8 cellular contexts compared by ENCODE assay signal in the genomic region with DNA sequence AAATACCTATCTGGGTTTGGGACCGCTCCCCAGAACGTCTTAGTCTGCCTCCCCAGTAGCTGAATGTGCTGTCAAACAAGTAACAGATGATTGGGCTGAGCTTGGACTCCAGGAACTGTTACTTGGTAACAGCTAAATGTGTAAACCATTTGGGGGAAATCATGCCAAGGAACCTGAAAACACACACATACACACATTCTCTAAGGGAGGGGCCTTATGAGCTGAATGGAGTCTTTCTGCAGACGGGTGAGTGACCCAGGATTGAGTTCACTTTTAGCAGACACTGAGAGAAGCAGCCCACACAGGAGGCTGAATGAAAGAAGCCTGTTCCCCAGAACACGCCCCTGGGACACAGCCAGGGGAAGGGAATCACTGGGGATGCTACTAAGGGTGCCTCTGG. TPM values are rescaled to one million over a fixed set of nuclear protein-coding genes. Genes with fewer than 3 reads are reported as not detected.
A peak's percentile ranks its signal among the peaks of the same experiment; 100 is the strongest.
DNase-seq lines count a peak whose midpoint lies in the region; ATAC-seq and TF ChIP-seq lines count a peak whose summit lies in the region.

No MANE protein-coding gene starts in this region.

- H3K4me2 ChIP-seq in parathyroid adenoma (ENCODE audit: low read length): peak overlapping the region; percentile 99

- H3K9me3 ChIP-seq in parathyroid adenoma (ENCODE audit: control insufficient read depth, low read length): no peaks in the 10 kb centered on the region

- no peak overlapping the region for H3K27ac ChIP-seq in parathyroid adenoma

- no peak for ATAC-seq in HG03135 (IDR thresholded peaks at IDR 0.05; ENCODE audit: unreplicated experiment)
- ATAC-seq in HG03469 (IDR thresholded peaks at IDR 0.05; ENCODE audit: unreplicated experiment): no peak

- TF ChIP-seq CTCF in GM06990 (IDR thresholded peaks at IDR 0.05; ENCODE audit: insufficient read depth, low read length, poor library complexity, severe bottlenecking) (no peak), parathyroid adenoma (IDR thresholded peaks at IDR 0.05) (no peak)

- H3K36me3 ChIP-seq in GM06990 (ENCODE audit: control insufficient read depth, insufficient read depth, low read length) (peaks cover 17% of the 10 kb centered on the region), parathyroid adenoma (ENCODE audit: control insufficient read depth, insufficient read depth, low read length) (no peaks in the 10 kb centered on the region)

- H3K4me3 ChIP-seq in GM06990 (replicated peaks; ENCODE audit: low read depth, low read length) (peak overlapping the region; percentile 93), parathyroid adenoma (ENCODE audit: low read depth, low read length) (peak overlapping the region; percentile 74)

- H3K27me3 ChIP-seq in GM06990 (replicated peaks; ENCODE audit: control insufficient read depth, insufficient read depth, low read length) (no peaks in the 10 kb centered on the region), parathyroid adenoma (ENCODE audit: control insufficient read depth, insufficient read depth, low read length) (no peaks in the 10 kb centered on the region)

- no peak overlapping the region for H3K9ac ChIP-seq in parathyroid adenoma

- no peaks in the 10 kb centered on the region for H3K4me1 ChIP-seq in parathyroid adenoma

- DNase-seq in GM06990 (ENCODE audit: extremely low read depth, insufficient read length) (no peak), RPMI7951 (ENCODE audit: low read depth) (peak; percentile 45), erythroblast (lab: John Stamatoyannopoulos, UW) (peak; percentile 27 to 38), NCI-H526 treated with DMSO at 0.1 percent for 48 hours (lab: John Stamatoyannopoulos, UW) (no peak), MV-4-11 (lab: John Stamatoyannopoulos, UW) (no peak)

- H2AFZ ChIP-seq in parathyroid adenoma: no peak overlapping the region

- peaks cover 31% of the 10 kb centered on the region for H3K79me2 ChIP-seq in parathyroid adenoma

- TF ChIP-seq POLR2A in erythroblast (IDR thresholded peaks at IDR 0.05; ENCODE audit: low read length): no peak

RNA-seq across cellular contexts. Expression of a gene that starts 1.6 kb away (rescaled TPM):
- total RNA-seq in RPMI7951 (2014; rRNA removed; shearing (Covaris generic)): 98.2 and 99.4 TPM in 2 replicates

RNA-seq across cellular contexts. Expression of a gene that starts 13.2 kb away (rescaled TPM):
- total RNA-seq in RPMI7951 (2014; rRNA removed; shearing (Covaris generic)): 0.78 and 1.9 TPM in 2 replicates

RNA-seq across cellular contexts. Expression of a gene that starts 49.4 kb away (rescaled TPM):
- 37.8 and 43.9 TPM in 2 replicates for total RNA-seq in RPMI7951 (2014; rRNA removed; shearing (Covaris generic))

RNA-seq across cellular contexts. Expression of a gene that starts 52.0 kb away (rescaled TPM):
- 11.8 and 18.3 TPM in 2 replicates for total RNA-seq in RPMI7951 (2014; rRNA removed; shearing (Covaris generic))

Comparison
In these comparisons a context has a peak if more than half of its experiments do, and no peak if none do; other contexts are left out.
1. DNase-seq: peak in RPMI7951 (single experiment) and erythroblast (2 of 2); none in GM06990 (single experiment), NCI-H526 treated with DMSO at 0.1 percent for 48 hours (single experiment) and MV-4-11 (single experiment).